ENCODE assay signal across 2 cellular contexts in the genomic region with DNA sequence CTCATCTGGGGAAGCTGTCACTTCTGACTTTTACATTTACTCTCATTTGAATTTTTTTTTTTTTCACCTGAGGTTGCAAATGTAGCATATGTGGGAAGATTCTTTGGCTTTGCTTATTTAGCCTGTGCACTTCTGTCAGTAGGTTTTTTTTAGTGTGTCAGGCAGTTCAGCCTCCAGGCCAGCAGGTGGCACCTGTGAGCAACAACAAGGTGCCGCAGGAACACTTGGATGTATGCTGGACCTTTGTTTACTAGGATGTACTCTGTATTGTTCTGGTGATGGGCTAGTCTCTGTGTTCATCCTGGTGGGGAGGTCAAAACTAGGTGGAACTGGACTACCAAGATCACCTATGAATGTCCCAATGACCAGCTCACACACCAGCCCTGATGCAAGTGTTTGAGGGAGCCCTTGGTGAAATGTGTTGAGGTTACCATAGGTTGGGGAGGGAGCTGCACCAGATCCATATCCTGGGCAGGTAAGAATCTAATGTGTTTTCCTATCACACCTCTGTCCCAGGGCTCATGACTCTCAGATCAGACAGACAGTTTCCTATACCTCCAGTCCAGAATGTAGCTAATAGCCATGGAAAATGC.
TF ChIP-seq lines count a peak whose summit lies in the region.

No MANE protein-coding gene starts in this region.

TF ChIP-seq in IMR-90, 13 proteins besides CTCF, POLR2A, EP300 and RAD21 (continued from another document):
- TF ChIP-seq, protein P1, sequence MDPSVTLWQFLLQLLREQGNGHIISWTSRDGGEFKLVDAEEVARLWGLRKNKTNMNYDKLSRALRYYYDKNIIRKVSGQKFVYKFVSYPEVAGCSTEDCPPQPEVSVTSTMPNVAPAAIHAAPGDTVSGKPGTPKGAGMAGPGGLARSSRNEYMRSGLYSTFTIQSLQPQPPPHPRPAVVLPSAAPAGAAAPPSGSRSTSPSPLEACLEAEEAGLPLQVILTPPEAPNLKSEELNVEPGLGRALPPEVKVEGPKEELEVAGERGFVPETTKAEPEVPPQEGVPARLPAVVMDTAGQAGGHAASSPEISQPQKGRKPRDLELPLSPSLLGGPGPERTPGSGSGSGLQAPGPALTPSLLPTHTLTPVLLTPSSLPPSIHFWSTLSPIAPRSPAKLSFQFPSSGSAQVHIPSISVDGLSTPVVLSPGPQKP (IDR thresholded peaks at IDR 0.05; ENCODE audit: borderline replicate concordance, low read depth, low read length), result no peak
- no peak for TF ChIP-seq MAFK (IDR thresholded peaks at IDR 0.05; ENCODE audit: low read depth, low read length)

TF ChIP-seq in K562, 482 proteins besides CTCF, POLR2A, EP300 and RAD21 (continued from another document):
- TF ChIP-seq, protein P2, sequence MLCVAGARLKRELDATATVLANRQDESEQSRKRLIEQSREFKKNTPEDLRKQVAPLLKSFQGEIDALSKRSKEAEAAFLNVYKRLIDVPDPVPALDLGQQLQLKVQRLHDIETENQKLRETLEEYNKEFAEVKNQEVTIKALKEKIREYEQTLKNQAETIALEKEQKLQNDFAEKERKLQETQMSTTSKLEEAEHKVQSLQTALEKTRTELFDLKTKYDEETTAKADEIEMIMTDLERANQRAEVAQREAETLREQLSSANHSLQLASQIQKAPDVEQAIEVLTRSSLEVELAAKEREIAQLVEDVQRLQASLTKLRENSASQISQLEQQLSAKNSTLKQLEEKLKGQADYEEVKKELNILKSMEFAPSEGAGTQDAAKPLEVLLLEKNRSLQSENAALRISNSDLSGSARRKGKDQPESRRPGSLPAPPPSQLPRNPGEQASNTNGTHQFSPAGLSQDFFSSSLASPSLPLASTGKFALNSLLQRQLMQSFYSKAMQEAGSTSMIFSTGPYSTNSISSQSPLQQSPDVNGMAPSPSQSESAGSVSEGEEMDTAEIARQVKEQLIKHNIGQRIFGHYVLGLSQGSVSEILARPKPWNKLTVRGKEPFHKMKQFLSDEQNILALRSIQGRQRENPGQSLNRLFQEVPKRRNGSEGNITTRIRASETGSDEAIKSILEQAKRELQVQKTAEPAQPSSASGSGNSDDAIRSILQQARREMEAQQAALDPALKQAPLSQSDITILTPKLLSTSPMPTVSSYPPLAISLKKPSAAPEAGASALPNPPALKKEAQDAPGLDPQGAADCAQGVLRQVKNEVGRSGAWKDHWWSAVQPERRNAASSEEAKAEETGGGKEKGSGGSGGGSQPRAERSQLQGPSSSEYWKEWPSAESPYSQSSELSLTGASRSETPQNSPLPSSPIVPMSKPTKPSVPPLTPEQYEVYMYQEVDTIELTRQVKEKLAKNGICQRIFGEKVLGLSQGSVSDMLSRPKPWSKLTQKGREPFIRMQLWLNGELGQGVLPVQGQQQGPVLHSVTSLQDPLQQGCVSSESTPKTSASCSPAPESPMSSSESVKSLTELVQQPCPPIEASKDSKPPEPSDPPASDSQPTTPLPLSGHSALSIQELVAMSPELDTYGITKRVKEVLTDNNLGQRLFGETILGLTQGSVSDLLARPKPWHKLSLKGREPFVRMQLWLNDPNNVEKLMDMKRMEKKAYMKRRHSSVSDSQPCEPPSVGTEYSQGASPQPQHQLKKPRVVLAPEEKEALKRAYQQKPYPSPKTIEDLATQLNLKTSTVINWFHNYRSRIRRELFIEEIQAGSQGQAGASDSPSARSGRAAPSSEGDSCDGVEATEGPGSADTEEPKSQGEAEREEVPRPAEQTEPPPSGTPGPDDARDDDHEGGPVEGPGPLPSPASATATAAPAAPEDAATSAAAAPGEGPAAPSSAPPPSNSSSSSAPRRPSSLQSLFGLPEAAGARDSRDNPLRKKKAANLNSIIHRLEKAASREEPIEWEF (CRISPR knock-in tag; IDR thresholded peaks at IDR 0.05), result no peak
- TF ChIP-seq CBX1 (IDR thresholded peaks at IDR 0.05; ENCODE audit: low read depth) (peak; percentile 41; the same call in 1 of the 2 replicates), BRF1 (IDR thresholded peaks at IDR 0.05; ENCODE audit: borderline replicate concordance, extremely low read depth, insufficient read length) (no peak), ZNF764 (CRISPR knock-in tag; IDR thresholded peaks at IDR 0.05; ENCODE audit: low read depth) (no peak), ZNF174 (CRISPR knock-in tag; IDR thresholded peaks at IDR 0.05) (no peak), SMC3 (conservative IDR thresholded peaks at IDR 0.05; ENCODE audit: insufficient read depth, low read depth, low read length) (0 out of 2 replicates have a peak, but pooled peaks have one; percentile 17), CBX3 (IDR thresholded peaks at IDR 0.05; ENCODE audit: borderline replicate concordance in 1 of 2, low read length in 2 of 2) (peak in 1 of 2 experiments; percentile 57; a peak in 1 of 3 replicates), TFAM (CRISPR knock-in tag; conservative IDR thresholded peaks at IDR 0.05) (no peak), ZNF274 (IDR thresholded peaks at IDR 0.05; ENCODE audit: borderline replicate concordance, low read depth, low read length) (no peak), NFIC (IDR thresholded peaks at IDR 0.05) (no peak)
- TF ChIP-seq, protein P3, sequence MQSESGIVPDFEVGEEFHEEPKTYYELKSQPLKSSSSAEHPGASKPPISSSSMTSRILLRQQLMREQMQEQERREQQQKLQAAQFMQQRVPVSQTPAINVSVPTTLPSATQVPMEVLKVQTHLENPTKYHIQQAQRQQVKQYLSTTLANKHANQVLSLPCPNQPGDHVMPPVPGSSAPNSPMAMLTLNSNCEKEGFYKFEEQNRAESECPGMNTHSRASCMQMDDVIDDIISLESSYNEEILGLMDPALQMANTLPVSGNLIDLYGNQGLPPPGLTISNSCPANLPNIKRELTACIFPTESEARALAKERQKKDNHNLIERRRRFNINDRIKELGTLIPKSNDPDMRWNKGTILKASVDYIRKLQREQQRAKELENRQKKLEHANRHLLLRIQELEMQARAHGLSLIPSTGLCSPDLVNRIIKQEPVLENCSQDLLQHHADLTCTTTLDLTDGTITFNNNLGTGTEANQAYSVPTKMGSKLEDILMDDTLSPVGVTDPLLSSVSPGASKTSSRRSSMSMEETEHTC (IDR thresholded peaks at IDR 0.05), result no peak
- TF ChIP-seq, protein P4, sequence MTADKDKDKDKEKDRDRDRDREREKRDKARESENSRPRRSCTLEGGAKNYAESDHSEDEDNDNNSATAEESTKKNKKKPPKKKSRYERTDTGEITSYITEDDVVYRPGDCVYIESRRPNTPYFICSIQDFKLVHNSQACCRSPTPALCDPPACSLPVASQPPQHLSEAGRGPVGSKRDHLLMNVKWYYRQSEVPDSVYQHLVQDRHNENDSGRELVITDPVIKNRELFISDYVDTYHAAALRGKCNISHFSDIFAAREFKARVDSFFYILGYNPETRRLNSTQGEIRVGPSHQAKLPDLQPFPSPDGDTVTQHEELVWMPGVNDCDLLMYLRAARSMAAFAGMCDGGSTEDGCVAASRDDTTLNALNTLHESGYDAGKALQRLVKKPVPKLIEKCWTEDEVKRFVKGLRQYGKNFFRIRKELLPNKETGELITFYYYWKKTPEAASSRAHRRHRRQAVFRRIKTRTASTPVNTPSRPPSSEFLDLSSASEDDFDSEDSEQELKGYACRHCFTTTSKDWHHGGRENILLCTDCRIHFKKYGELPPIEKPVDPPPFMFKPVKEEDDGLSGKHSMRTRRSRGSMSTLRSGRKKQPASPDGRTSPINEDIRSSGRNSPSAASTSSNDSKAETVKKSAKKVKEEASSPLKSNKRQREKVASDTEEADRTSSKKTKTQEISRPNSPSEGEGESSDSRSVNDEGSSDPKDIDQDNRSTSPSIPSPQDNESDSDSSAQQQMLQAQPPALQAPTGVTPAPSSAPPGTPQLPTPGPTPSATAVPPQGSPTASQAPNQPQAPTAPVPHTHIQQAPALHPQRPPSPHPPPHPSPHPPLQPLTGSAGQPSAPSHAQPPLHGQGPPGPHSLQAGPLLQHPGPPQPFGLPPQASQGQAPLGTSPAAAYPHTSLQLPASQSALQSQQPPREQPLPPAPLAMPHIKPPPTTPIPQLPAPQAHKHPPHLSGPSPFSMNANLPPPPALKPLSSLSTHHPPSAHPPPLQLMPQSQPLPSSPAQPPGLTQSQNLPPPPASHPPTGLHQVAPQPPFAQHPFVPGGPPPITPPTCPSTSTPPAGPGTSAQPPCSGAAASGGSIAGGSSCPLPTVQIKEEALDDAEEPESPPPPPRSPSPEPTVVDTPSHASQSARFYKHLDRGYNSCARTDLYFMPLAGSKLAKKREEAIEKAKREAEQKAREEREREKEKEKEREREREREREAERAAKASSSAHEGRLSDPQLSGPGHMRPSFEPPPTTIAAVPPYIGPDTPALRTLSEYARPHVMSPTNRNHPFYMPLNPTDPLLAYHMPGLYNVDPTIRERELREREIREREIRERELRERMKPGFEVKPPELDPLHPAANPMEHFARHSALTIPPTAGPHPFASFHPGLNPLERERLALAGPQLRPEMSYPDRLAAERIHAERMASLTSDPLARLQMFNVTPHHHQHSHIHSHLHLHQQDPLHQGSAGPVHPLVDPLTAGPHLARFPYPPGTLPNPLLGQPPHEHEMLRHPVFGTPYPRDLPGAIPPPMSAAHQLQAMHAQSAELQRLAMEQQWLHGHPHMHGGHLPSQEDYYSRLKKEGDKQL (CRISPR knock-in tag; IDR thresholded peaks at IDR 0.05; ENCODE audit: borderline replicate concordance), result no peak
TF ChIP-seq in K562: peak in this region for 3.
